ENCODE assay signal across 16 cellular contexts in genomic region chr1:41044197-41044596, GRCh38. TPM values are rescaled to one million over a fixed set of nuclear protein-coding genes. Genes with fewer than 3 reads are reported as not detected.
DNase-seq lines count a peak whose midpoint lies in the region; ATAC-seq and TF ChIP-seq lines count a peak whose summit lies in the region.
"Had no signal": no experiment of that assay in that cellular context is flagged by ENCODE, and none has a peak within 500 bp of the region (broad histone marks: within the 10 kb centered on the region; RNA-seq: fewer than 3 reads in every experiment).

No MANE protein-coding gene starts in this region.

- ATAC-seq in mucosa of descending colon: peak; percentile 62
- no peak for ATAC-seq in aorta (ENCODE audit: low FRiP score)
- no peak for ATAC-seq in GM21390 (IDR thresholded peaks at IDR 0.05; ENCODE audit: unreplicated experiment)
- ATAC-seq: WTC11 had no signal

- H4K20me1 ChIP-seq in hepatocyte (ENCODE audit: insufficient read depth, poor library complexity, severe bottlenecking): no peaks in the 10 kb centered on the region

- no peaks in the 10 kb centered on the region for H3K9me2 ChIP-seq in hepatocyte (replicated peaks; ENCODE audit: insufficient read depth)

- H3K36me3 ChIP-seq in left ventricle myocardium inferior (peaks cover 40% of the 10 kb centered on the region), breast epithelium (no peaks in the 10 kb centered on the region), mucosa of descending colon (ENCODE audit: low read depth) (no peaks in the 10 kb centered on the region), aorta (ENCODE audit: control insufficient read depth in 1 of 2, insufficient read depth in 2 of 2, low read length in 1 of 2) (peaks cover 3 to 8% of the 10 kb centered on the region in 2 donors), hepatocyte (replicated peaks; ENCODE audit: insufficient read depth, low read depth) (no peaks in the 10 kb centered on the region)

- no peak overlapping the region for H3K4me2 ChIP-seq in hepatocyte

- H3K4me3 ChIP-seq in left ventricle myocardium inferior (no peak overlapping the region), breast epithelium (no peak overlapping the region), mucosa of descending colon (no peak overlapping the region), aorta (ENCODE audit: low read length in 2 of 2) (no peak overlapping the region), hepatocyte (no peak overlapping the region)
- H3K4me3 ChIP-seq: heart left ventricle had no signal

- no peak for TF ChIP-seq POLR2A in breast epithelium (IDR thresholded peaks at IDR 0.05)

- H3K79me2 ChIP-seq in hepatocyte: no peaks in the 10 kb centered on the region

- H2AFZ ChIP-seq in hepatocyte: no peak overlapping the region

- H3K27ac ChIP-seq in left ventricle myocardium inferior (replicated peaks) (peak overlapping the region; percentile 43), breast epithelium (peak overlapping the region; percentile 88 to 95), aorta (ENCODE audit: low read depth in 1 of 2, low read length in 2 of 2) (peak overlapping the region; percentile 86 to 94), hepatocyte (no peak overlapping the region)

- H3K4me1 ChIP-seq in left ventricle myocardium inferior (peaks cover 34% of the 10 kb centered on the region), breast epithelium (peaks cover 3 to 25% of the 10 kb centered on the region in 2 donors), mucosa of descending colon (ENCODE audit: low read depth) (peaks cover 14% of the 10 kb centered on the region), aorta (ENCODE audit: control insufficient read depth in 1 of 2, insufficient read depth in 2 of 2, low read length in 2 of 2) (peaks cover 7 to 16% of the 10 kb centered on the region in 2 donors), hepatocyte (ENCODE audit: insufficient read depth) (no peaks in the 10 kb centered on the region)

- no peaks in the 10 kb centered on the region for H3K27me3 ChIP-seq in left ventricle myocardium inferior (ENCODE audit: low read depth)
- H3K27me3 ChIP-seq in breast epithelium: no peaks in the 10 kb centered on the region
- no peaks in the 10 kb centered on the region for H3K27me3 ChIP-seq in aorta (ENCODE audit: control insufficient read depth in 1 of 2, insufficient read depth in 2 of 2, low read length in 1 of 2)
- H3K27me3 ChIP-seq in hepatocyte: no peaks in the 10 kb centered on the region
- H3K27me3 ChIP-seq: heart left ventricle had no signal

- no peak for TF ChIP-seq CTCF in left ventricle myocardium inferior (IDR thresholded peaks at IDR 0.05; ENCODE audit: borderline replicate concordance)
- TF ChIP-seq CTCF in breast epithelium (IDR thresholded peaks at IDR 0.05): no peak
- no peak for TF ChIP-seq CTCF in mucosa of descending colon (IDR thresholded peaks at IDR 0.05)
- TF ChIP-seq CTCF in hepatocyte (IDR thresholded peaks at IDR 0.05; ENCODE audit: poor library complexity): no peak

- WGBS in aorta, 2 donors: 34 to 36% methylated on average over 2 of the region's 2 CpGs
- WGBS in hepatocyte (ENCODE audit: low lambda C conversion rate, missing lambda C conversion rate): 70% methylated on average over 2 of the region's 2 CpGs

- DNase-seq in left ventricle myocardium inferior (no peak), cardiac septum (ENCODE audit: low spot score) (no peak), breast epithelium (ENCODE audit: low spot score in 2 of 2) (no peak), mucosa of descending colon (peak in 2 of 3 donors; percentile 39), aorta (no peak), C1 segment of cervical spinal cord (lab: John Stamatoyannopoulos, UW) (no peak), hepatocyte (ENCODE audit: low spot score) (no peak)
- DNase-seq: heart left ventricle; kidney; NCI-H1694 treated with DMSO at 0.1 percent for 48 hours; NCI-H524 treated with DMSO at 0.1 percent for 48 hours; OCI-M1; stimulated activated CD4-positive, alpha-beta T cell treated with anti-CD3 and anti-CD28 coated beads, Interleukin-15, amount 100 ng/mL, for 24 hours; SW 1271 had no signal

- H3K9me3 ChIP-seq in left ventricle myocardium inferior (replicated peaks) (no peaks in the 10 kb centered on the region), breast epithelium (no peaks in the 10 kb centered on the region), mucosa of descending colon (no peaks in the 10 kb centered on the region), aorta (ENCODE audit: control insufficient read depth, low read length) (no peaks in the 10 kb centered on the region), hepatocyte (ENCODE audit: low read depth) (no peaks in the 10 kb centered on the region)
- H3K9me3 ChIP-seq: heart left ventricle had no signal

- intact Hi-C loops in left ventricle myocardium inferior (cut with micrococcal nuclease): loop anchor here (10.0 kb wide), 1 partner anchor 111 kb away; no protein-coding TSS in a partner anchor
- intact Hi-C loops in cardiac septum (cut with DNase I): loop anchor here (2.0 to 10.0 kb wide), 2 partner anchors 59 to 191 kb away; no protein-coding TSS in a partner anchor
- intact Hi-C loops in breast epithelium (cut with DNase I; ENCODE audit: low total_unique reads): no loop called here
- intact Hi-C loops in mucosa of descending colon (cut with DNase I, micrococcal nuclease): no loop called here
- intact Hi-C loops in aorta (cut with DNase I): loop anchor here (2.0 to 10.0 kb wide), 2 partner anchors 67 to 201 kb away; partner anchors contain the start of gene SCMH1 (in 1 of the 2)

RNA-seq across cellular contexts. Expression of gene SLFNL1, which starts 22.7 kb away (rescaled TPM):
- 0.16 TPM for total RNA-seq in left ventricle myocardium inferior
- total RNA-seq in cardiac septum: 0.30 TPM
- total RNA-seq in breast epithelium: under 1 TPM; 0.16 to 0.66 (median 0.29) TPM
- total RNA-seq in mucosa of descending colon: under 1 TPM; 0.29 to 0.82 (median 0.41) TPM
- 1 to 10 TPM in 1 of 2 donors, under 1 TPM in 1; 0.69 to 1.0 TPM for total RNA-seq in aorta
- polyA plus RNA-seq in aorta: under 1 TPM; 0.38 to 0.51 TPM
- total RNA-seq in hepatocyte: 0.27 and 0.52 TPM in 2 replicates
- 0.18 and 1.8 TPM in 2 replicates for polyA plus RNA-seq in hepatocyte
- total RNA-seq: WTC11 had no signal

Comparison
In these comparisons a context has a peak if more than half of its experiments do, and no peak if none do; other contexts are left out.
1. DNase-seq: peak in mucosa of descending colon (2 of 3); none in left ventricle myocardium inferior (single experiment), cardiac septum (single experiment), breast epithelium (0 of 2), aorta (0 of 2), C1 segment of cervical spinal cord (0 of 14) and hepatocyte (single experiment).
2. intact Hi-C loops: an anchor here in left ventricle myocardium inferior (10.0 kb wide), cardiac septum (2.0 to 10.0 kb wide) and aorta (2.0 to 10.0 kb wide); none called in breast epithelium and mucosa of descending colon.